In genomic region chr10:1109795-1110673, GRCh38 we compare ENCODE assay signal across 8 cellular contexts. TPM values are rescaled to one million over a fixed set of nuclear protein-coding genes. Genes with fewer than 3 reads are reported as not detected.
DNase-seq lines count a peak whose midpoint lies in the region; ATAC-seq and TF ChIP-seq lines count a peak whose summit lies in the region.

No MANE protein-coding gene starts in this region.

- DNase-seq in D341Med (ENCODE audit: low spot score) = peak; percentile 76
- peak; percentile 70 for DNase-seq in HPDE6-E6E7 (ENCODE audit: extremely low spot score)
- DNase-seq in SW480 (ENCODE audit: low spot score) = peak; percentile 24
- peak; percentile 73 for DNase-seq in activated naive CD8-positive, alpha-beta T cell treated with anti-CD3 and anti-CD28 coated beads, Interleukin-2, amount 10 ng/mL, durations not matched to agents 7 days and 5 days
- DNase-seq in hippocampal formation (lab: John Stamatoyannopoulos, UW) = peak; percentile 10 to 42
- peak; percentile 87 for DNase-seq in spleen
- no peak for DNase-seq in T1000 (lab: John Stamatoyannopoulos, UW)

- peak overlapping the region in 7 of 8 donors; percentile 11 to 82 (median 55) for H3K27ac ChIP-seq in spleen

- H3K4me1 Mint-ChIP-seq in activated naive CD8-positive, alpha-beta T cell treated with anti-CD3 and anti-CD28 coated beads, Interleukin-2, amount 10 ng/mL, durations not matched to agents 7 days and 5 days = peaks cover 26% of the 10 kb centered on the region

- no peaks in the 10 kb centered on the region for H3K27me3 ChIP-seq in spleen (replicated peaks in 1 of 7)

- H3K36me3 ChIP-seq in spleen = peaks cover 2 to 100% (median 90%) of the 10 kb centered on the region in 6 donors

- H3K9me3 ChIP-seq in spleen = no peaks in the 10 kb centered on the region

- H3K4me3 Mint-ChIP-seq in activated naive CD8-positive, alpha-beta T cell treated with anti-CD3 and anti-CD28 coated beads, Interleukin-2, amount 10 ng/mL, durations not matched to agents 7 days and 5 days = peak overlapping the region; percentile 46

- WGBS in spleen, 5 donors = 66 to 73% (median 67%) methylated on average over 32 of the region's 32 CpGs

- H3K4me1 ChIP-seq in spleen = peaks cover 0 to 18% (median 11%) of the 10 kb centered on the region in 6 donors

- H3K27ac Mint-ChIP-seq in activated naive CD8-positive, alpha-beta T cell treated with anti-CD3 and anti-CD28 coated beads, Interleukin-2, amount 10 ng/mL, durations not matched to agents 7 days and 5 days = peak overlapping the region; percentile 76

- H3K9me3 Mint-ChIP-seq in activated naive CD8-positive, alpha-beta T cell treated with anti-CD3 and anti-CD28 coated beads, Interleukin-2, amount 10 ng/mL, durations not matched to agents 7 days and 5 days = no peaks in the 10 kb centered on the region

- intact Hi-C loops in spleen (cut with DNase I; ENCODE audit: low total_unique reads) = no loop called here

- TF ChIP-seq CTCF in spleen (IDR thresholded peaks at IDR 0.05 in 8 of 11, conservative IDR thresholded peaks at IDR 0.05 in 3 of 11) = peak; percentile 42 to 83 (median 73)

- H3K4me3 ChIP-seq in spleen = no peak overlapping the region

- TF ChIP-seq POLR2A in spleen (IDR thresholded peaks at IDR 0.05) = no peak

- POLR2A ChIA-PET in activated naive CD8-positive, alpha-beta T cell treated with anti-CD3 and anti-CD28 coated beads, Interleukin-2, amount 10 ng/mL, durations not matched to agents 7 days and 5 days (lab: Charles Lee) = interaction anchor here (1.1 kb wide), 1 partner anchor 181 kb away, joined by 3 read pairs; no protein-coding TSS in a partner anchor

- H3K36me3 Mint-ChIP-seq in activated naive CD8-positive, alpha-beta T cell treated with anti-CD3 and anti-CD28 coated beads, Interleukin-2, amount 10 ng/mL, durations not matched to agents 7 days and 5 days = peaks cover 42% of the 10 kb centered on the region

- peak; percentile 80 for ATAC-seq in GM19438 (IDR thresholded peaks at IDR 0.05; ENCODE audit: low read depth, unreplicated experiment)
- peak; percentile 97 for ATAC-seq in activated naive CD8-positive, alpha-beta T cell treated with anti-CD3 and anti-CD28 coated beads, Interleukin-2, amount 10 ng/mL, durations not matched to agents 7 days and 5 days (ENCODE audit: low read depth)

- no peaks in the 10 kb centered on the region for H3K27me3 Mint-ChIP-seq in activated naive CD8-positive, alpha-beta T cell treated with anti-CD3 and anti-CD28 coated beads, Interleukin-2, amount 10 ng/mL, durations not matched to agents 7 days and 5 days

RNA-seq across cellular contexts. Expression of gene WDR37, which starts 53.8 kb away (rescaled TPM):
- 10 to 100 TPM; 30.4 to 34.4 TPM for total RNA-seq in activated naive CD8-positive, alpha-beta T cell treated with anti-CD3 and anti-CD28 coated beads, Interleukin-2, amount 10 ng/mL, durations not matched to agents 7 days and 5 days
- 10 to 100 TPM; 29.2 to 60.6 (median 40.4) TPM for total RNA-seq in spleen
- 10 to 100 TPM in 2 of 3 donors, 1 to 10 TPM in 1; 8.4 to 13.7 (median 10.8) TPM for polyA plus RNA-seq in spleen
